ENCODE assay signal across 11 cellular contexts in genomic region chr1:22808846-22809501, GRCh38.
DNase-seq lines count a peak whose midpoint lies in the region; ATAC-seq, FAIRE-seq and TF ChIP-seq lines count a peak whose summit lies in the region.
"Had no signal": no experiment of that assay in that cellular context is flagged by ENCODE, and none has a peak within 500 bp of the region (broad histone marks: within the 10 kb centered on the region; RNA-seq: fewer than 3 reads in every experiment).

No MANE protein-coding gene starts in this region.

- H3K4me2 ChIP-seq in MM.1S (ENCODE audit: low read depth, low read length), result no peak overlapping the region

- TF ChIP-seq CTCF in MM.1S (IDR thresholded peaks at IDR 0.05; ENCODE audit: low read length), result no peak

- no peaks in the 10 kb centered on the region for H3K9me2 ChIP-seq in MM.1S (replicated peaks; ENCODE audit: insufficient read depth, low read length)

- no peaks in the 10 kb centered on the region for H3K4me1 ChIP-seq in MM.1S (ENCODE audit: low read length)

- no peaks in the 10 kb centered on the region for H4K20me1 ChIP-seq in MM.1S (ENCODE audit: insufficient read depth, low read length)

- no peak overlapping the region for H3K9ac ChIP-seq in MM.1S (ENCODE audit: low read length)

- no peak overlapping the region for H2AFZ ChIP-seq in MM.1S (ENCODE audit: low read length)

- no peaks in the 10 kb centered on the region for H3F3A ChIP-seq in MM.1S (ENCODE audit: insufficient read depth, low read length)

- H3K27ac ChIP-seq in MM.1S (ENCODE audit: low read length), result no peak overlapping the region

- H3K9me3 ChIP-seq in MM.1S (replicated peaks; ENCODE audit: insufficient read depth, low read length), result no peaks in the 10 kb centered on the region

- peak; percentile 35 for DNase-seq in DMS 273 treated with DMSO at 0.1 percent for 48 hours (lab: John Stamatoyannopoulos, UW)
- peak; percentile 64 for DNase-seq in SK-N-DZ (ENCODE audit: low spot score)
- peak; percentile 57 to 58 for DNase-seq in frontal cortex (ENCODE audit: low spot score in 2 of 2)
- peak; percentile 87 for DNase-seq in pons (ENCODE audit: low spot score)
- DNase-seq in NCI-H146 (lab: John Stamatoyannopoulos, UW), result no peak
- no peak for DNase-seq in MM.1S
- DNase-seq in SHP77 treated with DMSO at 0.1 percent for 48 hours (lab: John Stamatoyannopoulos, UW), result no peak
- DNase-seq: activated B cell treated with CpG ODN at 0.5 μM for 24 hours, NCI-H1436 had no signal

- ATAC-seq in HG03378 (IDR thresholded peaks at IDR 0.05; ENCODE audit: unreplicated experiment), result no peak
- ATAC-seq: HCT116 had no signal

- no peaks in the 10 kb centered on the region for H3K36me3 ChIP-seq in MM.1S (replicated peaks; ENCODE audit: insufficient read depth, low read length)

- peaks cover 98% of the 10 kb centered on the region for H3K27me3 ChIP-seq in MM.1S (replicated peaks; ENCODE audit: insufficient read depth, low read length)

- FAIRE-seq in frontal cortex (lab: Jason Lieb, UNC), result no peak

- no peaks in the 10 kb centered on the region for H3K79me2 ChIP-seq in MM.1S (ENCODE audit: low read length)

- no peak overlapping the region for H3K4me3 ChIP-seq in MM.1S (ENCODE audit: low read length)

Comparison
In these comparisons a context has a peak if more than half of its experiments do, and no peak if none do; other contexts are left out.
1. DNase-seq: peak in DMS 273 treated with DMSO at 0.1 percent for 48 hours (single experiment), SK-N-DZ (single experiment), frontal cortex (2 of 2) and pons (single experiment); none in NCI-H146 (single experiment), MM.1S (single experiment) and SHP77 treated with DMSO at 0.1 percent for 48 hours (single experiment).